3 cellular contexts compared by ENCODE assay signal in the genomic region with DNA sequence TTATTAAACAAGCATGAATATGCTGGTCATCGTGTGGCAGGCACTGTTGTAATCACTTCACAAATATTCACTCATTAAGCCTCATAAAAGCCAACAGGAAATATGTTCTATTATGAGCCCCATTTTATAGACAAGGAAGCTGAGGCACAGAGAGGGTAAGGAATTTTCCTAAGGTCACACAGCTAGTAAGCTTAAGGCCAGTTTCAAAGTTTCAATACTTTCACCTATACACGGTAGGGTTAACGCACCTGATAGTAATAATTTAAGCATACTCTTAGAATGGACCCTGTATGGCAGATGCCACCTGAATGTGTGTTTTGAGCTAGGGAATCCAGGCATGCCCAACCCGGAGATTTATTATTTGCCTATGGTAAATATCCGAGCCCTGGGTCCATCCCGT.
TF ChIP-seq lines count a peak whose summit lies in the region.

No MANE protein-coding gene starts in this region.

TF ChIP-seq in HepG2, 621 proteins besides CTCF, POLR2A, EP300 and RAD21:
- TF ChIP-seq SOX5 (CRISPR knock-in tag; IDR thresholded peaks at IDR 0.05; ENCODE audit: borderline replicate concordance) (no peak), ZMYM3 (CRISPR knock-in tag; IDR thresholded peaks at IDR 0.05) (peak; percentile 75), ZNF768 (CRISPR knock-in tag; IDR thresholded peaks at IDR 0.05) (peak; percentile 51; the same call in 1 of the 2 replicates), ZNF615 (CRISPR knock-in tag; IDR thresholded peaks at IDR 0.05; ENCODE audit: borderline replicate concordance) (no peak), ZNF460 (CRISPR knock-in tag; IDR thresholded peaks at IDR 0.05; ENCODE audit: borderline replicate concordance) (no peak), DMAP1 (CRISPR knock-in tag; IDR thresholded peaks at IDR 0.05) (no peak)
- TF ChIP-seq, protein P1, sequence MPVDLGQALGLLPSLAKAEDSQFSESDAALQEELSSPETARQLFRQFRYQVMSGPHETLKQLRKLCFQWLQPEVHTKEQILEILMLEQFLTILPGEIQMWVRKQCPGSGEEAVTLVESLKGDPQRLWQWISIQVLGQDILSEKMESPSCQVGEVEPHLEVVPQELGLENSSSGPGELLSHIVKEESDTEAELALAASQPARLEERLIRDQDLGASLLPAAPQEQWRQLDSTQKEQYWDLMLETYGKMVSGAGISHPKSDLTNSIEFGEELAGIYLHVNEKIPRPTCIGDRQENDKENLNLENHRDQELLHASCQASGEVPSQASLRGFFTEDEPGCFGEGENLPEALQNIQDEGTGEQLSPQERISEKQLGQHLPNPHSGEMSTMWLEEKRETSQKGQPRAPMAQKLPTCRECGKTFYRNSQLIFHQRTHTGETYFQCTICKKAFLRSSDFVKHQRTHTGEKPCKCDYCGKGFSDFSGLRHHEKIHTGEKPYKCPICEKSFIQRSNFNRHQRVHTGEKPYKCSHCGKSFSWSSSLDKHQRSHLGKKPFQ (CRISPR knock-in tag; IDR thresholded peaks at IDR 0.05; ENCODE audit: insufficient replicate concordance): peak; percentile 8
- TF ChIP-seq, protein P2, sequence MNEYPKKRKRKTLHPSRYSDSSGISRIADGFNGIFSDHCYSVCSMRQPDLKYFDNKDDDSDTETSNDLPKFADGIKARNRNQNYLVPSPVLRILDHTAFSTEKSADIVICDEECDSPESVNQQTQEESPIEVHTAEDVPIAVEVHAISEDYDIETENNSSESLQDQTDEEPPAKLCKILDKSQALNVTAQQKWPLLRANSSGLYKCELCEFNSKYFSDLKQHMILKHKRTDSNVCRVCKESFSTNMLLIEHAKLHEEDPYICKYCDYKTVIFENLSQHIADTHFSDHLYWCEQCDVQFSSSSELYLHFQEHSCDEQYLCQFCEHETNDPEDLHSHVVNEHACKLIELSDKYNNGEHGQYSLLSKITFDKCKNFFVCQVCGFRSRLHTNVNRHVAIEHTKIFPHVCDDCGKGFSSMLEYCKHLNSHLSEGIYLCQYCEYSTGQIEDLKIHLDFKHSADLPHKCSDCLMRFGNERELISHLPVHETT (CRISPR knock-in tag; conservative IDR thresholded peaks at IDR 0.05): no peak
- TF ChIP-seq, protein P3, sequence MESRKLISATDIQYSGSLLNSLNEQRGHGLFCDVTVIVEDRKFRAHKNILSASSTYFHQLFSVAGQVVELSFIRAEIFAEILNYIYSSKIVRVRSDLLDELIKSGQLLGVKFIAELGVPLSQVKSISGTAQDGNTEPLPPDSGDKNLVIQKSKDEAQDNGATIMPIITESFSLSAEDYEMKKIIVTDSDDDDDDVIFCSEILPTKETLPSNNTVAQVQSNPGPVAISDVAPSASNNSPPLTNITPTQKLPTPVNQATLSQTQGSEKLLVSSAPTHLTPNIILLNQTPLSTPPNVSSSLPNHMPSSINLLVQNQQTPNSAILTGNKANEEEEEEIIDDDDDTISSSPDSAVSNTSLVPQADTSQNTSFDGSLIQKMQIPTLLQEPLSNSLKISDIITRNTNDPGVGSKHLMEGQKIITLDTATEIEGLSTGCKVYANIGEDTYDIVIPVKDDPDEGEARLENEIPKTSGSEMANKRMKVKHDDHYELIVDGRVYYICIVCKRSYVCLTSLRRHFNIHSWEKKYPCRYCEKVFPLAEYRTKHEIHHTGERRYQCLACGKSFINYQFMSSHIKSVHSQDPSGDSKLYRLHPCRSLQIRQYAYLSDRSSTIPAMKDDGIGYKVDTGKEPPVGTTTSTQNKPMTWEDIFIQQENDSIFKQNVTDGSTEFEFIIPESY (CRISPR knock-in tag; IDR thresholded peaks at IDR 0.05): no peak
- TF ChIP-seq, protein P4, sequence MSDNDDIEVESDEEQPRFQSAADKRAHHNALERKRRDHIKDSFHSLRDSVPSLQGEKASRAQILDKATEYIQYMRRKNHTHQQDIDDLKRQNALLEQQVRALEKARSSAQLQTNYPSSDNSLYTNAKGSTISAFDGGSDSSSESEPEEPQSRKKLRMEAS (IDR thresholded peaks at IDR 0.05): peak; percentile 19; the same call in 1 of the 2 replicates

TF ChIP-seq in K562, 482 proteins besides CTCF, POLR2A, EP300 and RAD21:
- peak; percentile 79 for TF ChIP-seq BCOR (IDR thresholded peaks at IDR 0.05)
- TF ChIP-seq ZFP36 (IDR thresholded peaks at IDR 0.05; ENCODE audit: low read depth, low read length, partially characterized antibody): peak; percentile 69
- TF ChIP-seq DDX20 (tag; IDR thresholded peaks at IDR 0.05; ENCODE audit: low read depth): no peak
- peak; percentile 90 for TF ChIP-seq RBM25 (IDR thresholded peaks at IDR 0.05; ENCODE audit: low read depth, low read length, severe bottlenecking)
- TF ChIP-seq SNRNP70 (optimal IDR thresholded peaks at IDR 0.05; ENCODE audit: low read depth, low read length): no peak
- peak; percentile 59 for TF ChIP-seq CHD4 (IDR thresholded peaks at IDR 0.05; ENCODE audit: insufficient read depth, insufficient replicate concordance, low read depth, low read length, poor library complexity, severe bottlenecking)
- TF ChIP-seq KDM1A (IDR thresholded peaks at IDR 0.05): peak in 1 of 2 experiments; percentile 65; a peak in 2 of 4 replicates
- no peak for TF ChIP-seq TAF9B (IDR thresholded peaks at IDR 0.05; ENCODE audit: partially characterized antibody)
TF ChIP-seq in K562: peak in this region for 5.

TF ChIP-seq in H1, 55 proteins besides CTCF, POLR2A, EP300 and RAD21:
- TF ChIP-seq POLR2AphosphoS5 (IDR thresholded peaks at IDR 0.05; ENCODE audit: low read depth, low read length) (no peak), KDM1A (IDR thresholded peaks at IDR 0.05; ENCODE audit: borderline replicate concordance, low read length) (peak; percentile 68; the same call in 1 of the 2 replicates)
